In the genomic region with DNA sequence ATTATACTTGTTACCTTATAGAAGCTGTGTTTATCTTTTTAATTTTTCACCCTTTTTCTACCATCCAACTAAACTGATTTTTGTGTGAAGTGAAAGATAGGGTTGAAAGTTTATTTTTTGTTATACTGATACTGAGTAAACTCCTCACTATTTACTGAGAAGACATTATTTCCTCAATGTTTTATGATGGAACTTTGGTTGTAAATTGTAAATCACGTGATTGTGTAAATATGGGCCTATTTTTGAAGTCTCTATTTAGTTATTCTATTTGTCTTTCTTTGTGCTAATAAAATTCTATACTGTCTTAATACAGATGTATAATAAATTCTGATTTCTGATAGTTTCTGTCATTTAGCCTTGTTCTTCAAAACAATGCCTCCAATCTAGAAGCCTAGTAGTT, we compare ENCODE assay signal across 9 cellular contexts.
"Had no signal": no experiment of that assay in that cellular context is flagged by ENCODE, and none has a peak within 500 bp of the region (broad histone marks: within the 10 kb centered on the region; RNA-seq: fewer than 3 reads in every experiment).

No MANE protein-coding gene starts in this region.

- H3K4me1 ChIP-seq: HAP-1 had no signal

- ATAC-seq: HCT116 had no signal

- H3K4me3 Mint-ChIP-seq: HFFc6 had no signal

- DNase-seq: GM23248, GOT3, H7, HFFc6, IMR-90, KBM-7 had no signal

- H3K36me3 ChIP-seq: HAP-1 had no signal

- H3K27ac Mint-ChIP-seq: HFFc6 had no signal

- H3K27ac ChIP-seq: GM23248, HL-60 had no signal

- H3K9ac ChIP-seq: GM23248 had no signal

- H3K9me3 ChIP-seq: HAP-1 had no signal

- H2AFZ ChIP-seq: GM23248 had no signal

- H3K4me3 ChIP-seq: GM23248, HAP-1 had no signal
